In genomic region chr11:66467034-66467659, GRCh38 we compare ENCODE assay signal across 8 cellular contexts. TPM values are rescaled to one million over a fixed set of nuclear protein-coding genes. Genes with fewer than 3 reads are reported as not detected.
DNase-seq lines count a peak whose midpoint lies in the region; ATAC-seq and TF ChIP-seq lines count a peak whose summit lies in the region.

No MANE protein-coding gene starts in this region.

- peak overlapping the region; percentile 86 for H2AFZ ChIP-seq in GM23338

- peaks cover 10% of the 10 kb centered on the region; the same call in 1 of the 2 replicates for H3F3A ChIP-seq in GM23338 (replicated peaks; ENCODE audit: low read depth)

- H4K20me1 ChIP-seq in GM23338 (replicated peaks; ENCODE audit: insufficient read depth) = no peaks in the 10 kb centered on the region; the same call in none of the 2 replicates

- H3K9me2 ChIP-seq in GM23338 (ENCODE audit: insufficient read depth) = no peaks in the 10 kb centered on the region

- peak overlapping the region; percentile 79 for H3K27ac Mint-ChIP-seq in activated CD4-positive, alpha-beta T cell treated with anti-CD3 and anti-CD28 coated beads for 36 hours
- H3K27ac Mint-ChIP-seq in GM23338 = no peak overlapping the region

- no peaks in the 10 kb centered on the region for H3K79me2 ChIP-seq in GM23338 (replicated peaks; ENCODE audit: insufficient read depth)

- intact Hi-C loops in activated CD4-positive, alpha-beta T cell treated with anti-CD3 and anti-CD28 coated beads for 36 hours (cut with DNase I, micrococcal nuclease) = loop anchor here (2.0 to 5.0 kb wide), 4 partner anchors 28 to 610 kb away; partner anchors contain the start of genes CFL1 (in 1 of the 2), MRPL11 (in 1 of the 2), PC (in 1 of the 2) and RBM4 (in 1 of the 2)

- no peaks in the 10 kb centered on the region for H3K27me3 ChIP-seq in GM23338 (ENCODE audit: insufficient read depth)

- H3K27me3 Mint-ChIP-seq in activated CD4-positive, alpha-beta T cell treated with anti-CD3 and anti-CD28 coated beads for 36 hours = no peaks in the 10 kb centered on the region
- peaks cover 11% of the 10 kb centered on the region for H3K27me3 Mint-ChIP-seq in GM23338 (ENCODE audit: insufficient read depth, low read depth, poor library complexity)

- peaks cover 35% of the 10 kb centered on the region for H3K4me1 ChIP-seq in GM23338 (ENCODE audit: insufficient read depth)

- peak; percentile 67 for DNase-seq in activated CD4-positive, alpha-beta T cell treated with anti-CD3 and anti-CD28 coated beads for 36 hours
- no peak for DNase-seq in activated CD4-positive, alpha-beta T cell treated with anti-CD3 and anti-CD28 coated beads for 1 hour
- DNase-seq in GM23338 (ENCODE audit: low spot score) (peak; percentile 64), NCI-H146 (lab: John Stamatoyannopoulos, UW) (peak; percentile 46), astrocyte of the spinal cord (ENCODE audit: low read depth, low spot score) (peak; percentile 12), islet precursor cell (peak; percentile 68), GDM1 (lab: John Stamatoyannopoulos, UW) (no peak)
- peak; percentile 33 for DNase-seq in stimulated activated CD4-positive, alpha-beta T cell treated with anti-CD3 and anti-CD28 coated beads, Interleukin-4, amount 100 ng/mL, for 24 hours

- H3K36me3 Mint-ChIP-seq in activated CD4-positive, alpha-beta T cell treated with anti-CD3 and anti-CD28 coated beads for 36 hours (ENCODE audit: low read depth) = peaks cover 4% of the 10 kb centered on the region
- H3K36me3 Mint-ChIP-seq in GM23338 (ENCODE audit: low read depth) = peaks cover 13% of the 10 kb centered on the region; the same call in 2 of the 3 replicates

- no peaks in the 10 kb centered on the region for H3K36me3 ChIP-seq in GM23338 (ENCODE audit: insufficient read depth)

- peaks cover 38% of the 10 kb centered on the region for H3K4me1 Mint-ChIP-seq in activated CD4-positive, alpha-beta T cell treated with anti-CD3 and anti-CD28 coated beads for 36 hours
- H3K4me1 Mint-ChIP-seq in GM23338 = peaks cover 36% of the 10 kb centered on the region

- TF ChIP-seq CTCF in GM23338 (conservative IDR thresholded peaks at IDR 0.05; ENCODE audit: low read depth in 2 of 2) (no peak), astrocyte of the spinal cord (IDR thresholded peaks at IDR 0.05; ENCODE audit: low read depth, low read length) (peak; percentile 13)

- in situ Hi-C loops in astrocyte of the spinal cord (cut with HindIII; ENCODE audit: low sequenced_read_pairs) = no loop called here

- H3K27ac ChIP-seq in GM23338 (ENCODE audit: low read depth) = no peak overlapping the region

- CTCF ChIA-PET in activated CD4-positive, alpha-beta T cell treated with anti-CD3 and anti-CD28 coated beads for 36 hours (lab: Charles Lee) = interaction anchor here (0.6 to 4.9 kb wide), 6 partner anchors 12 to 578 kb away, joined by 3 to 37 read pairs (median 4); partner anchors contain the start of genes DPP3 and MRPL11

- H3K4me3 Mint-ChIP-seq in activated CD4-positive, alpha-beta T cell treated with anti-CD3 and anti-CD28 coated beads for 36 hours = peak overlapping the region; percentile 85
- H3K4me3 Mint-ChIP-seq in GM23338 = peak overlapping the region; percentile 85

- no peaks in the 10 kb centered on the region for H3K9me3 Mint-ChIP-seq in activated CD4-positive, alpha-beta T cell treated with anti-CD3 and anti-CD28 coated beads for 36 hours (ENCODE audit: low read depth)
- peaks cover 16% of the 10 kb centered on the region for H3K9me3 Mint-ChIP-seq in GM23338

- H3K4me2 ChIP-seq in GM23338 = peak overlapping the region; percentile 90

- POLR2A ChIA-PET in activated CD4-positive, alpha-beta T cell treated with anti-CD3 and anti-CD28 coated beads for 36 hours (lab: Charles Lee) = interaction anchor here (0.6 to 1.5 kb wide), 5 partner anchors 12 to 211 kb away, joined by 3 to 14 read pairs (median 3); partner anchors contain the start of genes BBS1, DPP3, MRPL11 and RBM4B

- ATAC-seq in activated CD4-positive, alpha-beta T cell treated with anti-CD3 and anti-CD28 coated beads for 36 hours = peak; percentile 46
- ATAC-seq in GM23338 = peak; percentile 43

- H3K4me3 ChIP-seq in GM23338 = peak overlapping the region; percentile 81
- peak overlapping the region; percentile 56 for H3K4me3 ChIP-seq in astrocyte of the spinal cord (ENCODE audit: low read depth, low read length)

TF ChIP-seq in GM23338, 12 proteins besides CTCF, POLR2A, EP300 and RAD21 (continues in another document):
- TF ChIP-seq ZNF331 (CRISPR knock-in tag; IDR thresholded peaks at IDR 0.05; ENCODE audit: low read depth) = no peak
- no peak for TF ChIP-seq STAT1 (IDR thresholded peaks at IDR 0.05; ENCODE audit: unreplicated experiment)
- TF ChIP-seq ETS1 (IDR thresholded peaks at IDR 0.05) = no peak
- no peak for TF ChIP-seq JUNB (IDR thresholded peaks at IDR 0.05; ENCODE audit: unreplicated experiment)
- TF ChIP-seq ZNF114 (CRISPR knock-in tag; IDR thresholded peaks at IDR 0.05) = no peak

RNA-seq across cellular contexts. Expression of gene PELI3, which starts 0.4 kb away (rescaled TPM):
- 1 to 10 TPM; 5.7 to 7.0 TPM for total RNA-seq in activated CD4-positive, alpha-beta T cell treated with anti-CD3 and anti-CD28 coated beads for 36 hours
- total RNA-seq in GM23338 (2014; rRNA removed; shearing (Covaris generic)) = 8.5 and 9.1 TPM in 2 replicates
- polyA plus RNA-seq in GM23338 (2016; fragmentation: Nextera tagmentation; extraction: Ambion mirVana) = 2.2 and 2.8 TPM in 2 replicates

RNA-seq across cellular contexts. Expression of gene DPP3, which starts 13.1 kb away (rescaled TPM):
- total RNA-seq in activated CD4-positive, alpha-beta T cell treated with anti-CD3 and anti-CD28 coated beads for 36 hours = 10 to 100 TPM; 87.1 to 91.9 TPM
- 85.9 and 101 TPM in 2 replicates for total RNA-seq in GM23338 (2014; rRNA removed; shearing (Covaris generic))
- 22.2 and 22.7 TPM in 2 replicates for polyA plus RNA-seq in GM23338 (2016; fragmentation: Nextera tagmentation; extraction: Ambion mirVana)

RNA-seq across cellular contexts. Expression of gene MRPL11, which starts 28.5 kb away (rescaled TPM):
- 100 to 1,000 TPM; 115 to 120 TPM for total RNA-seq in activated CD4-positive, alpha-beta T cell treated with anti-CD3 and anti-CD28 coated beads for 36 hours
- total RNA-seq in GM23338 (2014; rRNA removed; shearing (Covaris generic)) = 139 and 234 TPM in 2 replicates
- polyA plus RNA-seq in GM23338 (2016; fragmentation: Nextera tagmentation; extraction: Ambion mirVana) = 236 and 237 TPM in 2 replicates

RNA-seq across cellular contexts. Expression of gene BBS1, which starts 43.3 kb away (rescaled TPM):
- 10 to 100 TPM in 1 of 2 experiments, 1 to 10 TPM in 1; 9.4 to 10.7 TPM for total RNA-seq in activated CD4-positive, alpha-beta T cell treated with anti-CD3 and anti-CD28 coated beads for 36 hours
- total RNA-seq in GM23338 (2014; rRNA removed; shearing (Covaris generic)) = 27.8 and 41.3 TPM in 2 replicates
- 8.7 and 11.6 TPM in 2 replicates for polyA plus RNA-seq in GM23338 (2016; fragmentation: Nextera tagmentation; extraction: Ambion mirVana)

RNA-seq across cellular contexts. Expression of gene NPAS4, which starts 46.3 kb away (rescaled TPM):
- under 1 TPM; 0.07 TPM for total RNA-seq in activated CD4-positive, alpha-beta T cell treated with anti-CD3 and anti-CD28 coated beads for 36 hours
- total RNA-seq in GM23338 (2014; rRNA removed; shearing (Covaris generic)) = 0.35 and 0.97 TPM in 2 replicates
- polyA plus RNA-seq in GM23338 (2016; fragmentation: Nextera tagmentation; extraction: Ambion mirVana) = 0.66 and 0.71 TPM in 2 replicates

Comparison
In these comparisons a context has a peak if more than half of its experiments do, and no peak if none do; other contexts are left out.
1. DNase-seq: peak in activated CD4-positive, alpha-beta T cell treated with anti-CD3 and anti-CD28 coated beads for 36 hours (single experiment), GM23338 (single experiment), NCI-H146 (single experiment), astrocyte of the spinal cord (single experiment), islet precursor cell (single experiment) and stimulated activated CD4-positive, alpha-beta T cell treated with anti-CD3 and anti-CD28 coated beads, Interleukin-4, amount 100 ng/mL, for 24 hours (single experiment); none in activated CD4-positive, alpha-beta T cell treated with anti-CD3 and anti-CD28 coated beads for 1 hour (single experiment) and GDM1 (single experiment).